Comparison of ENCODE assay signal across 9 cellular contexts in genomic region chr9:134456740-134457315, GRCh38.
DNase-seq lines count a peak whose midpoint lies in the region; ATAC-seq and TF ChIP-seq lines count a peak whose summit lies in the region.
"Had no signal": no experiment of that assay in that cellular context is flagged by ENCODE, and none has a peak within 500 bp of the region (broad histone marks: within the 10 kb centered on the region; RNA-seq: fewer than 3 reads in every experiment).

No MANE protein-coding gene starts in this region.

- H3K9me3 ChIP-seq in mucosa of descending colon: no peaks in the 10 kb centered on the region
- H3K9me3 ChIP-seq in tibial artery: peaks cover 0 to 5% (median 0%) of the 10 kb centered on the region in 3 donors

- peak overlapping the region; percentile 84 for H3K27ac Mint-ChIP-seq in activated CD4-positive, alpha-beta T cell treated with anti-CD3 and anti-CD28 coated beads, Interleukin-2, amount 10 ng/mL, durations not matched to agents 7 days and 5 days
- H3K27ac Mint-ChIP-seq in brain: peak overlapping the region in 3 of 5 experiments; percentile 88 to 95 (median 95)

- H3K27me3 Mint-ChIP-seq in activated CD4-positive, alpha-beta T cell treated with anti-CD3 and anti-CD28 coated beads, Interleukin-2, amount 10 ng/mL, durations not matched to agents 7 days and 5 days: no peaks in the 10 kb centered on the region
- H3K27me3 Mint-ChIP-seq in brain: peaks cover 4% of the 10 kb centered on the region

- ATAC-seq in mucosa of descending colon: no peak
- no peak for ATAC-seq in HG02938 (IDR thresholded peaks at IDR 0.05; ENCODE audit: unreplicated experiment)

- H3K27ac ChIP-seq in tibial artery: peak overlapping the region; percentile 87 to 98

- intact Hi-C loops in mucosa of descending colon (cut with DNase I, micrococcal nuclease): loop anchor here in 1 of 2 donors (10.0 kb wide), 1 partner anchor 288 kb away; no protein-coding TSS in a partner anchor
- intact Hi-C loops in tibial artery (cut with DNase I; ENCODE audit: low total_unique reads): no loop called here

- no peak for DNase-seq in activated CD4-positive, alpha-beta T cell treated with anti-CD3 and anti-CD28 coated beads, Interleukin-2, amount 10 ng/mL, durations not matched to agents 7 days and 5 days
- DNase-seq in activated CD4-positive, alpha-beta T cell treated with anti-CD3 and anti-CD28 coated beads, Interleukin-2, amount 50 U/mL, for 48 hours: no peak
- DNase-seq in mucosa of descending colon (peak in 2 of 3 donors; percentile 46 to 51), tibial artery (no peak), NCI-H2171 (lab: John Stamatoyannopoulos, UW) (no peak)
- DNase-seq in stimulated activated CD4-positive, alpha-beta T cell treated with anti-CD3 and anti-CD28 coated beads, Interleukin-2, amount 100 ng/mL, for 24 hours: no peak
- DNase-seq: NCI-H2171 treated with DMSO at 0.1 percent for 48 hours had no signal

- no peaks in the 10 kb centered on the region for H3K27me3 ChIP-seq in tibial artery

- TF ChIP-seq CTCF in brain (conservative IDR thresholded peaks at IDR 0.05) (no peak), mucosa of descending colon (IDR thresholded peaks at IDR 0.05) (no peak), tibial artery (IDR thresholded peaks at IDR 0.05) (no peak)

- peaks cover 11% of the 10 kb centered on the region for H3K4me1 Mint-ChIP-seq in activated CD4-positive, alpha-beta T cell treated with anti-CD3 and anti-CD28 coated beads, Interleukin-2, amount 10 ng/mL, durations not matched to agents 7 days and 5 days
- peaks cover 24% of the 10 kb centered on the region for H3K4me1 Mint-ChIP-seq in brain

- CTCF ChIA-PET in activated CD4-positive, alpha-beta T cell treated with anti-CD3 and anti-CD28 coated beads, Interleukin-2, amount 10 ng/mL, durations not matched to agents 7 days and 5 days (lab: Charles Lee): interaction anchor here (0.6 to 1.0 kb wide), 3 partner anchors 50 to 1617 kb away, joined by 3 to 4 read pairs (median 3); no protein-coding TSS in a partner anchor

- no peaks in the 10 kb centered on the region for H3K9me3 Mint-ChIP-seq in activated CD4-positive, alpha-beta T cell treated with anti-CD3 and anti-CD28 coated beads, Interleukin-2, amount 10 ng/mL, durations not matched to agents 7 days and 5 days
- peaks cover 0 to 3% (median 0%) of the 10 kb centered on the region in 5 experiments for H3K9me3 Mint-ChIP-seq in brain

- H3K4me3 Mint-ChIP-seq in activated CD4-positive, alpha-beta T cell treated with anti-CD3 and anti-CD28 coated beads, Interleukin-2, amount 10 ng/mL, durations not matched to agents 7 days and 5 days: peak overlapping the region; percentile 4
- no peak overlapping the region for H3K4me3 Mint-ChIP-seq in brain

- no peaks in the 10 kb centered on the region for H3K36me3 Mint-ChIP-seq in activated CD4-positive, alpha-beta T cell treated with anti-CD3 and anti-CD28 coated beads, Interleukin-2, amount 10 ng/mL, durations not matched to agents 7 days and 5 days (ENCODE audit: low read depth)
- H3K36me3 Mint-ChIP-seq in brain: no peaks in the 10 kb centered on the region

- H3K4me1 ChIP-seq in mucosa of descending colon (ENCODE audit: low read depth): peaks cover 8% of the 10 kb centered on the region
- peaks cover 19 to 39% (median 25%) of the 10 kb centered on the region in 4 donors for H3K4me1 ChIP-seq in tibial artery

- no peaks in the 10 kb centered on the region for H3K36me3 ChIP-seq in mucosa of descending colon (ENCODE audit: low read depth)
- no peaks in the 10 kb centered on the region for H3K36me3 ChIP-seq in tibial artery

- POLR2A ChIA-PET in activated CD4-positive, alpha-beta T cell treated with anti-CD3 and anti-CD28 coated beads, Interleukin-2, amount 10 ng/mL, durations not matched to agents 7 days and 5 days (lab: Charles Lee): interaction anchor here (0.7 kb wide), 1 partner anchor 292 kb away, joined by 4 read pairs; no protein-coding TSS in a partner anchor

- no peak overlapping the region for H3K4me3 ChIP-seq in mucosa of descending colon
- peak overlapping the region; percentile 44 to 50 for H3K4me3 ChIP-seq in tibial artery

Comparison
In these comparisons a context has a peak if more than half of its experiments do, and no peak if none do; other contexts are left out.
1. DNase-seq: peak in mucosa of descending colon (2 of 3); none in activated CD4-positive, alpha-beta T cell treated with anti-CD3 and anti-CD28 coated beads, Interleukin-2, amount 10 ng/mL, durations not matched to agents 7 days and 5 days (single experiment), activated CD4-positive, alpha-beta T cell treated with anti-CD3 and anti-CD28 coated beads, Interleukin-2, amount 50 U/mL, for 48 hours (0 of 2), tibial artery (0 of 2), stimulated activated CD4-positive, alpha-beta T cell treated with anti-CD3 and anti-CD28 coated beads, Interleukin-2, amount 100 ng/mL, for 24 hours (0 of 2) and NCI-H2171 (single experiment).